In genomic region chr1:155691992-155692528, GRCh38 we compare ENCODE assay signal across 1 cellular context.
TF ChIP-seq lines count a peak whose summit lies in the region.

No MANE protein-coding gene starts in this region.

TF ChIP-seq in HCT116, 20 proteins besides CTCF, POLR2A, EP300 and RAD21:
- TF ChIP-seq CBX3 (IDR thresholded peaks at IDR 0.05; ENCODE audit: low read depth), result peak; percentile 39; the same call in 1 of the 2 replicates
- no peak for TF ChIP-seq MAX (IDR thresholded peaks at IDR 0.05)
TF ChIP-seq in HCT116: peak in this region for 1.
